20 cellular contexts compared by ENCODE assay signal in the genomic region with DNA sequence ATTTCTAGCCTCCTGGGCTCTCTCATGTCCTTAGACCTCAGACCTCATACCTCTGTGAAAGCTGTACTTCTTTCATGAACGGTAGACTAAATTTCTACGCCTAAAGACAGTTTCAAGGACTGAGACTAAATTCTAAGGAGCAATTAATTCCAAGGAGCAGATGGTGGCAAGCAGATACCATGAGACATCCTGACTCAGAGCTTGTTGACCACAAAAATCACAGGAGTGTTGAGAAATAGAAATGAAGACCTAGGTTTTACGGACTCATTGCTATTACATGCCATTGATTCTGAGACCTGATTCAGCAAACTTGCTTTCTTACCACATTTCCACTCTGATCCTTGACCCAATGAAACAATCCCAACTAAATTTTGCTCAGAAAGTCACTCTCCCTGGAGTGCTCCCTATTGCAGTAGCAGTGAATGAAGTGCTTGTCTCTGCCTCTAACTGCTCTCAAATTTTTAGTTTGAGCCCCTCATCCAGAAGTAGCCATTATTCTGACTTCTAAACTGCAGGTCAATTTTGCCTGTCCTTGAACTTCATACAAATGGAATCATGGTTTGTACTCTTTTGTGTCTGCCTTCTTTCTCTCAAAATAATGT. TPM values are rescaled to one million over a fixed set of nuclear protein-coding genes. Genes with fewer than 3 reads are reported as not detected.
A peak's percentile ranks its signal among the peaks of the same experiment; 100 is the strongest.
DNase-seq lines count a peak whose midpoint lies in the region; ATAC-seq, FAIRE-seq and TF ChIP-seq lines count a peak whose summit lies in the region.
"Had no signal": no experiment of that assay in that cellular context is flagged by ENCODE, and none has a peak within 500 bp of the region (broad histone marks: within the 10 kb centered on the region; RNA-seq: fewer than 3 reads in every experiment).

No MANE protein-coding gene starts in this region.

- no TSS peak for BruUV-seq in MCF 10A (replicated peaks; lab: Mats Ljungman, UMichigan)

- no peaks in the 10 kb centered on the region for H3K36me3 ChIP-seq in breast epithelium

- H3K27me3 Mint-ChIP-seq in MCF 10A (ENCODE audit: insufficient read depth, unreplicated experiment), result no peaks in the 10 kb centered on the region
- peaks cover 3 to 28% of the 10 kb centered on the region in 2 donors for H3K27me3 Mint-ChIP-seq in natural killer cell treated with Interleukin-12 subunit alpha and Interleukin-12 subunit beta and Interleukin-15 and Interleukin-18, amount 100 ng/mL, for 72 hours

- no peaks in the 10 kb centered on the region for H3K4me1 ChIP-seq in breast epithelium

- no peaks in the 10 kb centered on the region for H3K9me3 Mint-ChIP-seq in MCF 10A (ENCODE audit: unreplicated experiment)
- no peaks in the 10 kb centered on the region for H3K9me3 Mint-ChIP-seq in natural killer cell treated with Interleukin-12 subunit alpha and Interleukin-12 subunit beta and Interleukin-15 and Interleukin-18, amount 100 ng/mL, for 72 hours
- H3K9me3 Mint-ChIP-seq: activated T-helper 2 cell treated with anti-CD3 and anti-CD28 coated beads, Interferon-gamma antibody, Interleukin-2, Interleukin-4, amounts not matched to agents 10 μg/mL and 5 μg/mL and 100 μg/mL, durations not matched to agents 14 hours and 24 hours and 36 hours had no signal

- H3K4me3 ChIP-seq in breast epithelium (no peak overlapping the region), fibroblast of mammary gland (ENCODE audit: control insufficient read depth, low read depth, low read length) (no peak overlapping the region)

- peaks cover 0 to 12% of the 10 kb centered on the region in 2 donors for H3K9me3 ChIP-seq in breast epithelium
- H3K9me3 ChIP-seq: SK-N-SH had no signal

- no peaks in the 10 kb centered on the region for H3K27me3 ChIP-seq in breast epithelium

- no peak for TF ChIP-seq POLR2A in breast epithelium (IDR thresholded peaks at IDR 0.05)

- H3K36me3 Mint-ChIP-seq in MCF 10A (ENCODE audit: insufficient read depth, unreplicated experiment), result no peaks in the 10 kb centered on the region
- no peaks in the 10 kb centered on the region for H3K36me3 Mint-ChIP-seq in natural killer cell treated with Interleukin-12 subunit alpha and Interleukin-12 subunit beta and Interleukin-15 and Interleukin-18, amount 100 ng/mL, for 72 hours
- H3K36me3 Mint-ChIP-seq: IgD-negative memory B cell had no signal

- POLR2A ChIA-PET in MCF 10A (lab: Yijun Ruan, JAX) (interaction anchor here (0.5 to 2.7 kb wide), 3 partner anchors 16 to 273 kb away, joined by 3 to 9 read pairs (median 3); no protein-coding TSS in a partner anchor), RWPE1 (lab: Yijun Ruan, JAX; ENCODE audit: low non-redundant PET) (no interaction called here)

- no peak overlapping the region for H3K27ac ChIP-seq in breast epithelium
- H3K27ac ChIP-seq in RWPE1, result no peak overlapping the region

- TF ChIP-seq CTCF in MCF 10A (IDR thresholded peaks at IDR 0.05; ENCODE audit: unreplicated experiment) (no peak), breast epithelium (IDR thresholded peaks at IDR 0.05) (no peak), RWPE1 (conservative IDR thresholded peaks at IDR 0.05; ENCODE audit: low read depth) (no peak), fibroblast of mammary gland (conservative IDR thresholded peaks at IDR 0.05; ENCODE audit: control insufficient read depth, insufficient read depth, low read depth, low read length) (no peak)

- FAIRE-seq in urothelium cell line (lab: Jason Lieb, UNC), result peak; percentile 44
- FAIRE-seq: frontal cortex, TTC549 had no signal

- no peak overlapping the region for H3K4me3 Mint-ChIP-seq in MCF 10A (ENCODE audit: unreplicated experiment)
- H3K4me3 Mint-ChIP-seq in natural killer cell treated with Interleukin-12 subunit alpha and Interleukin-12 subunit beta and Interleukin-15 and Interleukin-18, amount 100 ng/mL, for 72 hours, result no peak overlapping the region
- H3K4me3 Mint-ChIP-seq: activated CD8-positive, alpha-beta T cell treated with anti-CD3 and anti-CD28 coated beads for 36 hours; IgD-negative memory B cell; neural crest cell had no signal

- DNase-seq in MCF 10A (ENCODE audit: unreplicated experiment), result peak; percentile 75
- DNase-seq in breast epithelium (ENCODE audit: low spot score in 2 of 2), result no peak
- DNase-seq in RWPE1 (ENCODE audit: low spot score), result peak; percentile 21
- peak; percentile 95 for DNase-seq in fibroblast of mammary gland (ENCODE audit: low read depth)
- DNase-seq in urothelium cell line (ENCODE audit: low spot score), result peak; percentile 41
- no peak for DNase-seq in natural killer cell treated with Interleukin-12 subunit alpha and Interleukin-12 subunit beta and Interleukin-15 and Interleukin-18, amount 100 ng/mL, for 72 hours (ENCODE audit: low spot score)
- no peak for DNase-seq in anterior cingulate cortex (lab: John Stamatoyannopoulos, UW)
- DNase-seq: activated CD8-positive, alpha-beta T cell treated with anti-CD3 and anti-CD28 coated beads for 36 hours; amygdala; GOT3; NCI-H510A; retina; SK-N-SH; stimulated activated CD4-positive, alpha-beta T cell treated with anti-CD3 and anti-CD28 coated beads, Interleukin-1b, Interleukin-23, amount 100 ng/mL, for 48 hours had no signal

- CTCF ChIA-PET in MCF 10A (lab: Yijun Ruan, JAX) (interaction anchor here (0.9 to 1.6 kb wide), 3 partner anchors 21 to 219 kb away, joined by 3 to 8 read pairs (median 4); no protein-coding TSS in a partner anchor), RWPE1 (lab: Yijun Ruan, JAX) (interaction anchor here (0.6 kb wide), 1 partner anchor 117 kb away, joined by 3 read pairs; no protein-coding TSS in a partner anchor)

- no peak for ATAC-seq in natural killer cell treated with Interleukin-12 subunit alpha and Interleukin-12 subunit beta and Interleukin-15 and Interleukin-18, amount 100 ng/mL, for 72 hours
- no peak for ATAC-seq in HG03565 (IDR thresholded peaks at IDR 0.05; ENCODE audit: unreplicated experiment)
- ATAC-seq: activated CD8-positive, alpha-beta T cell treated with anti-CD3 and anti-CD28 coated beads for 36 hours had no signal

- intact Hi-C loops in MCF 10A (cut with micrococcal nuclease) (no loop called here), breast epithelium (cut with DNase I; ENCODE audit: low total_unique reads) (no loop called here)

- peak overlapping the region; percentile 67 for H3K27ac Mint-ChIP-seq in MCF 10A (ENCODE audit: low read depth, unreplicated experiment)
- no peak overlapping the region for H3K27ac Mint-ChIP-seq in natural killer cell treated with Interleukin-12 subunit alpha and Interleukin-12 subunit beta and Interleukin-15 and Interleukin-18, amount 100 ng/mL, for 72 hours
- H3K27ac Mint-ChIP-seq: activated CD8-positive, alpha-beta T cell treated with anti-CD3 and anti-CD28 coated beads for 36 hours; activated T-helper 2 cell treated with anti-CD3 and anti-CD28 coated beads, Interferon-gamma antibody, Interleukin-2, Interleukin-4, amounts not matched to agents 10 μg/mL and 5 μg/mL and 100 μg/mL, durations not matched to agents 14 hours and 24 hours and 36 hours; IgD-negative memory B cell had no signal

- H3K4me1 Mint-ChIP-seq in MCF 10A (ENCODE audit: insufficient read depth, unreplicated experiment), result peaks cover 14% of the 10 kb centered on the region
- H3K4me1 Mint-ChIP-seq in natural killer cell treated with Interleukin-12 subunit alpha and Interleukin-12 subunit beta and Interleukin-15 and Interleukin-18, amount 100 ng/mL, for 72 hours (ENCODE audit: low read depth in 2 of 2), result no peaks in the 10 kb centered on the region
- H3K4me1 Mint-ChIP-seq: IgD-negative memory B cell, neural crest cell had no signal

RNA-seq across cellular contexts. Expression of a gene that starts 52.0 kb away (rescaled TPM):
- 42.2 and 49.4 TPM in 2 replicates for total RNA-seq in MCF 10A (2022)
- 10 to 100 TPM; 41.7 to 79.7 (median 62.6) TPM for total RNA-seq in breast epithelium
- 10 to 100 TPM; 24.0 to 42.8 TPM for total RNA-seq in natural killer cell treated with Interleukin-12 subunit alpha and Interleukin-12 subunit beta and Interleukin-15 and Interleukin-18, amount 100 ng/mL, for 72 hours

Comparison
In these comparisons a context has a peak if more than half of its experiments do, and no peak if none do; other contexts are left out.
1. DNase-seq: peak in MCF 10A (single experiment), RWPE1 (single experiment), fibroblast of mammary gland (single experiment) and urothelium cell line (single experiment); none in breast epithelium (0 of 2), natural killer cell treated with Interleukin-12 subunit alpha and Interleukin-12 subunit beta and Interleukin-15 and Interleukin-18, amount 100 ng/mL, for 72 hours (single experiment) and anterior cingulate cortex (0 of 58).